10 cellular contexts compared by ENCODE assay signal in the genomic region with DNA sequence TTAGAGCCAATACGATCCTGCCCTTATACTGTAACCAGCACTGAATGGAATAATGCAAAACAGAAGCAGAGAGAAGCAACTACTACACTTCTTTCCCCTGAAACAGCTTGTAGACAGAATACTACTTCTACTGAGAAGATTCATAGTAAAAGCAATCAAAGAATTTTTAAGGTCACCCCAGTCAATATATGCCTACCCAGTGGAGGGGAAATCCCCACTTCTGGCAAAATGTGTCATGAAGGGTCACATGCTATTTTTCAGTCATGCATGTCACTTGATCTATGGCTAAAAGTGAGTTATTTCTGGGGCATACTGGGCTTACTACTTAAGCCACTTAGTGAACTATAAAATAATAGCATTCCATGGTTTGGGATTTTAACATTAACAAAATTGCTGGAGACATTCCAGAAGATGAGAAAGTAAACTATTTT. TPM values are rescaled to one million over a fixed set of nuclear protein-coding genes. Genes with fewer than 3 reads are reported as not detected.
DNase-seq lines count a peak whose midpoint lies in the region; ATAC-seq and TF ChIP-seq lines count a peak whose summit lies in the region.
"Had no signal": no experiment of that assay in that cellular context is flagged by ENCODE, and none has a peak within 500 bp of the region (broad histone marks: within the 10 kb centered on the region; RNA-seq: fewer than 3 reads in every experiment).

No MANE protein-coding gene starts in this region.

- CTCF ChIA-PET in PC-9 (lab: Charles Lee) = no interaction called here

- intact Hi-C loops in activated T-helper 2 cell treated with anti-CD3 and anti-CD28 coated beads, Interferon-gamma antibody, Interleukin-2, Interleukin-4, amounts not matched to agents 10 μg/mL and 5 μg/mL and 100 μg/mL, durations not matched to agents 14 hours and 24 hours and 36 hours (cut with micrococcal nuclease) = loop anchor here (1.0 to 2.0 kb wide), 5 partner anchors 27 to 261 kb away; a partner anchor contains a TSS
- intact Hi-C loops in PC-9 (cut with micrococcal nuclease; ENCODE audit: unreplicated experiment) = loop anchor here (5.0 to 10.0 kb wide), 3 partner anchors 51 to 209 kb away; no protein-coding TSS in a partner anchor

- no TSS peak for BruUV-seq in PC-9 (replicated peaks; lab: Mats Ljungman, UMichigan)

- H3K27ac Mint-ChIP-seq in activated T-helper 2 cell treated with anti-CD3 and anti-CD28 coated beads, Interferon-gamma antibody, Interleukin-2, Interleukin-4, amounts not matched to agents 10 μg/mL and 5 μg/mL and 100 μg/mL, durations not matched to agents 14 hours and 24 hours and 36 hours = peak overlapping the region; percentile 78
- H3K27ac Mint-ChIP-seq: dendritic cell treated with granulocyte-macrophage colony-stimulating factor and Interleukin-4, amounts not matched to agents 40 ng/mL and 50 ng/mL, for 4 days had no signal

- 0 out of 2 replicates have a peak, but pooled peaks cover 4% of the 10 kb centered on the region for H4K20me1 ChIP-seq in PC-9 (ENCODE audit: insufficient read depth)

- no peak overlapping the region for H2AFZ ChIP-seq in PC-9

- H3K79me2 ChIP-seq in PC-9 (ENCODE audit: low read depth) = no peaks in the 10 kb centered on the region

- ATAC-seq in HG02798 (IDR thresholded peaks at IDR 0.05; ENCODE audit: poor library complexity, unreplicated experiment) = peak; percentile 79

- peaks cover 31% of the 10 kb centered on the region for H3K4me1 Mint-ChIP-seq in activated T-helper 2 cell treated with anti-CD3 and anti-CD28 coated beads, Interferon-gamma antibody, Interleukin-2, Interleukin-4, amounts not matched to agents 10 μg/mL and 5 μg/mL and 100 μg/mL, durations not matched to agents 14 hours and 24 hours and 36 hours (ENCODE audit: low read depth)

- no peaks in the 10 kb centered on the region for H3K9me2 ChIP-seq in PC-9 (ENCODE audit: insufficient read depth)

- H3K27ac ChIP-seq in PC-9 = no peak overlapping the region
- H3K27ac ChIP-seq: 22Rv1 had no signal

- H3K36me3 Mint-ChIP-seq in activated T-helper 2 cell treated with anti-CD3 and anti-CD28 coated beads, Interferon-gamma antibody, Interleukin-2, Interleukin-4, amounts not matched to agents 10 μg/mL and 5 μg/mL and 100 μg/mL, durations not matched to agents 14 hours and 24 hours and 36 hours (ENCODE audit: low read depth) = peaks cover 74% of the 10 kb centered on the region

- H3K4me3 Mint-ChIP-seq in activated T-helper 2 cell treated with anti-CD3 and anti-CD28 coated beads, Interferon-gamma antibody, Interleukin-2, Interleukin-4, amounts not matched to agents 10 μg/mL and 5 μg/mL and 100 μg/mL, durations not matched to agents 14 hours and 24 hours and 36 hours (ENCODE audit: low read depth) = peak overlapping the region; percentile 30
- H3K4me3 Mint-ChIP-seq: dendritic cell treated with granulocyte-macrophage colony-stimulating factor and Interleukin-4, amounts not matched to agents 40 ng/mL and 50 ng/mL, for 4 days had no signal

- H3K4me3 ChIP-seq in PC-9 = no peak overlapping the region

- no peak for TF ChIP-seq CTCF in PC-9 (conservative IDR thresholded peaks at IDR 0.05)

- H3F3A ChIP-seq in PC-9 (ENCODE audit: insufficient read depth, low read depth) = peaks cover 14% of the 10 kb centered on the region

- POLR2A ChIA-PET in PC-9 (lab: Charles Lee; ENCODE audit: unreplicated experiment) = interaction anchor here (0.7 kb wide), 1 partner anchor 1034 kb away, joined by 3 read pairs; no protein-coding TSS in a partner anchor

- H3K36me3 ChIP-seq in PC-9 (ENCODE audit: low read depth) = peaks cover 23% of the 10 kb centered on the region; the same call in 1 of the 2 replicates

- H3K27me3 Mint-ChIP-seq in activated T-helper 2 cell treated with anti-CD3 and anti-CD28 coated beads, Interferon-gamma antibody, Interleukin-2, Interleukin-4, amounts not matched to agents 10 μg/mL and 5 μg/mL and 100 μg/mL, durations not matched to agents 14 hours and 24 hours and 36 hours (ENCODE audit: low read depth) = no peaks in the 10 kb centered on the region
- H3K27me3 Mint-ChIP-seq: dendritic cell treated with granulocyte-macrophage colony-stimulating factor and Interleukin-4, amounts not matched to agents 40 ng/mL and 50 ng/mL, for 4 days had no signal

- H3K9me3 ChIP-seq in PC-9 (ENCODE audit: insufficient read depth, low read depth) = no peaks in the 10 kb centered on the region

- H3K4me1 ChIP-seq in PC-9 (replicated peaks; ENCODE audit: insufficient read depth) = peaks cover 13% of the 10 kb centered on the region; the same call in 1 of the 2 replicates

- peak; percentile 37 for DNase-seq in DMS53 (lab: John Stamatoyannopoulos, UW)
- no peak for DNase-seq in DMS53 treated with DMSO at 0.1 percent for 48 hours (lab: John Stamatoyannopoulos, UW; ENCODE audit: unreplicated experiment)
- DNase-seq in activated T-helper 2 cell treated with anti-CD3 and anti-CD28 coated beads, Interferon-gamma antibody, Interleukin-2, Interleukin-4, amounts not matched to agents 10 μg/mL and 5 μg/mL and 100 μg/mL, durations not matched to agents 14 hours and 24 hours and 36 hours (ENCODE audit: low spot score) = no peak
- DNase-seq in stimulated activated CD4-positive, alpha-beta T cell treated with anti-CD3 and anti-CD28 coated beads, Interleukin-2, amount 100 ng/mL, for 48 hours = peak; percentile 24 to 30
- DNase-seq in cortex of kidney (lab: John Stamatoyannopoulos, UW) = no peak
- DNase-seq in PC-9 = no peak
- no peak for DNase-seq in middle frontal gyrus (ENCODE audit: extremely low spot score, low spot score)

- no peaks in the 10 kb centered on the region for H3K27me3 ChIP-seq in PC-9 (ENCODE audit: insufficient read depth, low read depth)

- no peak overlapping the region for H3K4me2 ChIP-seq in PC-9

- no peaks in the 10 kb centered on the region for H3K9me3 Mint-ChIP-seq in activated T-helper 2 cell treated with anti-CD3 and anti-CD28 coated beads, Interferon-gamma antibody, Interleukin-2, Interleukin-4, amounts not matched to agents 10 μg/mL and 5 μg/mL and 100 μg/mL, durations not matched to agents 14 hours and 24 hours and 36 hours
- H3K9me3 Mint-ChIP-seq: dendritic cell treated with granulocyte-macrophage colony-stimulating factor and Interleukin-4, amounts not matched to agents 40 ng/mL and 50 ng/mL, for 4 days had no signal

RNA-seq across cellular contexts. Expression of a gene that starts 25.6 kb away (rescaled TPM):
- total RNA-seq in activated T-helper 2 cell treated with anti-CD3 and anti-CD28 coated beads, Interferon-gamma antibody, Interleukin-2, Interleukin-4, amounts not matched to agents 10 μg/mL and 5 μg/mL and 100 μg/mL, durations not matched to agents 14 hours and 24 hours and 36 hours = 25.0 and 26.0 TPM in 2 replicates
- 3.4 and 5.8 TPM in 2 replicates for total RNA-seq in PC-9 (2021)

RNA-seq across cellular contexts. Expression of a gene that starts 52.8 kb away (rescaled TPM):
- not detected in 2 replicates for total RNA-seq in activated T-helper 2 cell treated with anti-CD3 and anti-CD28 coated beads, Interferon-gamma antibody, Interleukin-2, Interleukin-4, amounts not matched to agents 10 μg/mL and 5 μg/mL and 100 μg/mL, durations not matched to agents 14 hours and 24 hours and 36 hours
- 9.9 and 15.4 TPM in 2 replicates for total RNA-seq in PC-9 (2021)

Comparison
In these comparisons a context has a peak if more than half of its experiments do, and no peak if none do; other contexts are left out.
1. DNase-seq: peak in DMS53 (single experiment) and stimulated activated CD4-positive, alpha-beta T cell treated with anti-CD3 and anti-CD28 coated beads, Interleukin-2, amount 100 ng/mL, for 48 hours (2 of 2); none in DMS53 treated with DMSO at 0.1 percent for 48 hours (single experiment), activated T-helper 2 cell treated with anti-CD3 and anti-CD28 coated beads, Interferon-gamma antibody, Interleukin-2, Interleukin-4, amounts not matched to agents 10 μg/mL and 5 μg/mL and 100 μg/mL, durations not matched to agents 14 hours and 24 hours and 36 hours (single experiment), cortex of kidney (single experiment), PC-9 (0 of 2) and middle frontal gyrus (single experiment).
2. RNA of a gene that starts 52.8 kb away (total RNA-seq): 9.9 to 15.4 TPM in PC-9; not detected in activated T-helper 2 cell treated with anti-CD3 and anti-CD28 coated beads, Interferon-gamma antibody, Interleukin-2, Interleukin-4, amounts not matched to agents 10 μg/mL and 5 μg/mL and 100 μg/mL, durations not matched to agents 14 hours and 24 hours and 36 hours; every median in the first group is over 10 times any median in the second.